22 cellular contexts compared by ENCODE assay signal in the genomic region with DNA sequence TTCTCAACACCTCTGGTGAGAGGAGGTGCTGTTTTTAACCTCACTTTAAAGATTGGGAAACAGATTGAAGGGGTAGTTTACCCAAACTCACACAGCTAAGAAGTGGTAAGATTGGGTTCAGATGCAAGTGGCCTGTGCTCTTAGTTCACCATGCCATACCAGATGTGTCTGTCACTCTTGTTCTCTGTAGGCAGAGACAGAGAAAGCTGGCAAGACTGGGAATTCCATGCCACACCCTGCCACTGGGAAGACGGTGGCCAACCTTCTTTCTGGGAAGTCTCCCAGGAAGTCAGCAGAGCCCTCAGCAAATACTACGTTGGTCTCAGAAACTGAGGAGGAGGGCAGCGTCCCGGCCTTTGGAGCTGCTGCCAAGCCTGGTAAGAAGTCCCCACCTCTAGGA.
"Had no signal": no experiment of that assay in that cellular context is flagged by ENCODE, and none has a peak within 500 bp of the region (broad histone marks: within the 10 kb centered on the region; RNA-seq: fewer than 3 reads in every experiment).

No MANE protein-coding gene starts in this region.

- H3K9me3 ChIP-seq: SK-N-SH had no signal

- ATAC-seq: HepG2, Panc1, PC-3 had no signal

- DNase-seq: IMR-90, Karpas-422, KG1, MM.1S, NCI-H1092 treated with DMSO at 0.1 percent for 48 hours, NCI-H1436, NCI-H187, NCI-H2029, NCI-H2081 treated with DMSO at 0.1 percent for 48 hours, NCI-H2171, NCI-H226, NCI-H446, NCI-H510A, NCI-H524 treated with DMSO at 0.1 percent for 48 hours, NCI-H69, NCI-H774, PC-3, SHP77, SK-N-SH had no signal

- H3K9ac ChIP-seq: SK-N-SH had no signal

- H3K27ac ChIP-seq: RWPE1 had no signal
